ENCODE assay signal across 2 cellular contexts in the genomic region with DNA sequence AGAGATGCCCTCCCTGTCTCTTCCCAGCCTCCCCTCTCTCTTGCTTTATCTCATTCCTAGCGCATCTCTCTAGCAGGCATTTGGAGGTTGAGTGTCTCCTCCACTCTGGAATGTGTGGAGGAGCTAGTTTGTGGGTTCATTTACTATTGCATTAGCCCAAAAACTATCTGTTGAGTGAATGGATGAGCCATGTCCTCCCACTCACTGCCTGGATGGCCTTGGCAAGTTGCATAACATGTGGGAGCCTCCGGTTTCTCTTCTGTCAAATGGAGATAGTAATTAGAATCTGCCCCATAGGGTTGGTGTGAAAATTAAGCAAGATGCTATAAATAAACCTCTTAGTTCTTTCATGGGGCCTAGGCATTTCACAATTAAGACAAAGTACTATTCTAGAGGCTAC.
TF ChIP-seq lines count a peak whose summit lies in the region.

No MANE protein-coding gene starts in this region.

TF ChIP-seq in H1, 55 proteins besides CTCF, POLR2A, EP300 and RAD21 (continued from another document):
- TF ChIP-seq PHF8 (conservative IDR thresholded peaks at IDR 0.05; ENCODE audit: low read depth, low read length) = no peak
- no peak for TF ChIP-seq CBX5 (IDR thresholded peaks at IDR 0.05; ENCODE audit: low read depth, low read length)
- TF ChIP-seq POU5F1 (IDR thresholded peaks at IDR 0.05; ENCODE audit: low read depth, low read length) = no peak
- TF ChIP-seq TAF1 (IDR thresholded peaks at IDR 0.05; ENCODE audit: low read depth, low read length) = no peak
- no peak for TF ChIP-seq CHD1 (IDR thresholded peaks at IDR 0.05; ENCODE audit: low read depth, low read length)
- no peak for TF ChIP-seq EGR1 (IDR thresholded peaks at IDR 0.05; ENCODE audit: borderline replicate concordance, low read depth, low read length)

TF ChIP-seq in WTC11, 78 proteins besides CTCF, POLR2A, EP300 and RAD21 (continued from another document):
- TF ChIP-seq ZNF317 (CRISPR knock-in tag; IDR thresholded peaks at IDR 0.05; ENCODE audit: borderline replicate concordance, low read depth) (no peak), MXD4 (CRISPR knock-in tag; IDR thresholded peaks at IDR 0.05; ENCODE audit: borderline replicate concordance) (no peak), GRHL2 (CRISPR knock-in tag; IDR thresholded peaks at IDR 0.05; ENCODE audit: insufficient replicate concordance, severe bottlenecking) (no peak)
- TF ChIP-seq, protein P1, sequence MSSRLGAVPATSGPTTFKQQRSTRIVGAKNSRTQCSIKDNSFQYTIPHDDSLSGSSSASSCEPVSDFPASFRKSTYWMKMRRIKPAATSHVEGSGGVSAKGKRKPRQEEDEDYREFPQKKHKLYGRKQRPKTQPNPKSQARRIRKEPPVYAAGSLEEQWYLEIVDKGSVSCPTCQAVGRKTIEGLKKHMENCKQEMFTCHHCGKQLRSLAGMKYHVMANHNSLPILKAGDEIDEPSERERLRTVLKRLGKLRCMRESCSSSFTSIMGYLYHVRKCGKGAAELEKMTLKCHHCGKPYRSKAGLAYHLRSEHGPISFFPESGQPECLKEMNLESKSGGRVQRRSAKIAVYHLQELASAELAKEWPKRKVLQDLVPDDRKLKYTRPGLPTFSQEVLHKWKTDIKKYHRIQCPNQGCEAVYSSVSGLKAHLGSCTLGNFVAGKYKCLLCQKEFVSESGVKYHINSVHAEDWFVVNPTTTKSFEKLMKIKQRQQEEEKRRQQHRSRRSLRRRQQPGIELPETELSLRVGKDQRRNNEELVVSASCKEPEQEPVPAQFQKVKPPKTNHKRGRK (CRISPR knock-in tag; IDR thresholded peaks at IDR 0.05; ENCODE audit: borderline replicate concordance) = no peak
- TF ChIP-seq, protein P2, sequence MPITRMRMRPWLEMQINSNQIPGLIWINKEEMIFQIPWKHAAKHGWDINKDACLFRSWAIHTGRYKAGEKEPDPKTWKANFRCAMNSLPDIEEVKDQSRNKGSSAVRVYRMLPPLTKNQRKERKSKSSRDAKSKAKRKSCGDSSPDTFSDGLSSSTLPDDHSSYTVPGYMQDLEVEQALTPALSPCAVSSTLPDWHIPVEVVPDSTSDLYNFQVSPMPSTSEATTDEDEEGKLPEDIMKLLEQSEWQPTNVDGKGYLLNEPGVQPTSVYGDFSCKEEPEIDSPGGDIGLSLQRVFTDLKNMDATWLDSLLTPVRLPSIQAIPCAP (CRISPR knock-in tag; IDR thresholded peaks at IDR 0.05) = no peak
- TF ChIP-seq, protein P3, sequence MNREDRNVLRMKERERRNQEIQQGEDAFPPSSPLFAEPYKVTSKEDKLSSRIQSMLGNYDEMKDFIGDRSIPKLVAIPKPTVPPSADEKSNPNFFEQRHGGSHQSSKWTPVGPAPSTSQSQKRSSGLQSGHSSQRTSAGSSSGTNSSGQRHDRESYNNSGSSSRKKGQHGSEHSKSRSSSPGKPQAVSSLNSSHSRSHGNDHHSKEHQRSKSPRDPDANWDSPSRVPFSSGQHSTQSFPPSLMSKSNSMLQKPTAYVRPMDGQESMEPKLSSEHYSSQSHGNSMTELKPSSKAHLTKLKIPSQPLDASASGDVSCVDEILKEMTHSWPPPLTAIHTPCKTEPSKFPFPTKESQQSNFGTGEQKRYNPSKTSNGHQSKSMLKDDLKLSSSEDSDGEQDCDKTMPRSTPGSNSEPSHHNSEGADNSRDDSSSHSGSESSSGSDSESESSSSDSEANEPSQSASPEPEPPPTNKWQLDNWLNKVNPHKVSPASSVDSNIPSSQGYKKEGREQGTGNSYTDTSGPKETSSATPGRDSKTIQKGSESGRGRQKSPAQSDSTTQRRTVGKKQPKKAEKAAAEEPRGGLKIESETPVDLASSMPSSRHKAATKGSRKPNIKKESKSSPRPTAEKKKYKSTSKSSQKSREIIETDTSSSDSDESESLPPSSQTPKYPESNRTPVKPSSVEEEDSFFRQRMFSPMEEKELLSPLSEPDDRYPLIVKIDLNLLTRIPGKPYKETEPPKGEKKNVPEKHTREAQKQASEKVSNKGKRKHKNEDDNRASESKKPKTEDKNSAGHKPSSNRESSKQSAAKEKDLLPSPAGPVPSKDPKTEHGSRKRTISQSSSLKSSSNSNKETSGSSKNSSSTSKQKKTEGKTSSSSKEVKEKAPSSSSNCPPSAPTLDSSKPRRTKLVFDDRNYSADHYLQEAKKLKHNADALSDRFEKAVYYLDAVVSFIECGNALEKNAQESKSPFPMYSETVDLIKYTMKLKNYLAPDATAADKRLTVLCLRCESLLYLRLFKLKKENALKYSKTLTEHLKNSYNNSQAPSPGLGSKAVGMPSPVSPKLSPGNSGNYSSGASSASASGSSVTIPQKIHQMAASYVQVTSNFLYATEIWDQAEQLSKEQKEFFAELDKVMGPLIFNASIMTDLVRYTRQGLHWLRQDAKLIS (CRISPR knock-in tag; IDR thresholded peaks at IDR 0.05; ENCODE audit: borderline replicate concordance) = no peak
